Comparison of ENCODE assay signal across 19 cellular contexts in genomic region chr7:100022621-100023020, GRCh38. TPM values are rescaled to one million over a fixed set of nuclear protein-coding genes. Genes with fewer than 3 reads are reported as not detected.
DNase-seq lines count a peak whose midpoint lies in the region; ATAC-seq and TF ChIP-seq lines count a peak whose summit lies in the region.
"Had no signal": no experiment of that assay in that cellular context is flagged by ENCODE, and none has a peak within 500 bp of the region (broad histone marks: within the 10 kb centered on the region; RNA-seq: fewer than 3 reads in every experiment).

No MANE protein-coding gene starts in this region.

- H3K27ac ChIP-seq in VCaP: 0 out of 2 replicates have a peak overlapping the region, but pooled peaks have one; percentile 7
- no peak overlapping the region for H3K27ac ChIP-seq in left lung
- peak overlapping the region; percentile 71 to 100 (median 90) for H3K27ac ChIP-seq in stomach
- H3K27ac ChIP-seq: A549 had no signal

- DNase-seq in NCI-H2029 (lab: John Stamatoyannopoulos, UW) (peak; percentile 18), NCI-H2029 treated with DMSO at 0.1 percent for 48 hours (lab: John Stamatoyannopoulos, UW) (no peak), left lung (peak in 1 of 2 donors; percentile 47), stomach (peak; percentile 84), anterior cingulate cortex (lab: John Stamatoyannopoulos, UW) (no peak), G401 (ENCODE audit: low spot score) (no peak)
- DNase-seq in stimulated activated naive CD4-positive, alpha-beta T cell treated with Interleukin-2 at 50 U/mL for 16 hours (lab: John Stamatoyannopoulos, UW): no peak
- DNase-seq: activated CD4-positive, alpha-beta T cell treated with anti-CD3 and anti-CD28 coated beads, Interleukin-2, amount 10 ng/mL, durations not matched to agents 24 days and 14 days; effector memory CD8-positive, alpha-beta T cell; glutamatergic neuron; MM.1S; NCI-H446; T-helper 17 cell had no signal

- TF ChIP-seq CTCF in VCaP (conservative IDR thresholded peaks at IDR 0.05): no peak
- TF ChIP-seq CTCF in left lung (IDR thresholded peaks at IDR 0.05): no peak
- no peak for TF ChIP-seq CTCF in stomach (IDR thresholded peaks at IDR 0.05)

- peak; percentile 88 for ATAC-seq in left lung
- ATAC-seq: A549; activated T-helper 17 cell treated with anti-CD3 and anti-CD28 coated beads, Interleukin-2, amount 50 U/mL, for 72 hours; effector memory CD8-positive, alpha-beta T cell; Panc1; T-helper 17 cell had no signal

- H3K27me3 ChIP-seq in left lung (no peaks in the 10 kb centered on the region), stomach (no peaks in the 10 kb centered on the region)

- no peak for TF ChIP-seq POLR2A in stomach (IDR thresholded peaks at IDR 0.05)

- intact Hi-C loops in left lung (cut with DNase I): no loop called here
- intact Hi-C loops in stomach (cut with DNase I; ENCODE audit: low total_unique reads): no loop called here

- TF ChIP-seq EP300 in stomach (IDR thresholded peaks at IDR 0.05): no peak

- no peak overlapping the region for H3K4me3 ChIP-seq in left lung
- H3K4me3 ChIP-seq in stomach: no peak overlapping the region
- H3K4me3 ChIP-seq: A549, HAP-1 had no signal

- peaks cover 4 to 55% of the 10 kb centered on the region in 2 donors for H3K36me3 ChIP-seq in left lung
- peaks cover 37 to 75% (median 68%) of the 10 kb centered on the region in 4 donors for H3K36me3 ChIP-seq in stomach

- H3K4me1 ChIP-seq in left lung (peaks cover 2 to 46% of the 10 kb centered on the region in 2 donors), stomach (peaks cover 50 to 77% (median 61%) of the 10 kb centered on the region in 4 donors)

- in situ Hi-C loops in G401 (cut with HindIII; ENCODE audit: low sequenced_read_pairs): no loop called here

- H3K9me3 ChIP-seq in left lung (no peaks in the 10 kb centered on the region), stomach (no peaks in the 10 kb centered on the region)
- H3K9me3 ChIP-seq: A549, HAP-1 had no signal

- 23 to 58% (median 41%) methylated on average over 5 of the region's 5 CpGs for WGBS in stomach, 5 donors

RNA-seq across cellular contexts. Expression of gene ZKSCAN1, which starts 7.2 kb away (rescaled TPM):
- 10 to 100 TPM; 46.7 to 52.0 TPM for total RNA-seq in left lung
- 100 to 1,000 TPM in 1 of 5 donors, 10 to 100 TPM in 4; 49.0 to 153 (median 55.2) TPM for total RNA-seq in stomach
- polyA plus RNA-seq in stomach: 10 to 100 TPM in 2 of 3 donors, 1 to 10 TPM in 1; 9.5 to 13.6 (median 10.0) TPM
- 13.8 and 19.4 TPM in 2 replicates for total RNA-seq in G401 (2014; rRNA removed; shearing (Covaris generic))

RNA-seq across cellular contexts. Expression of gene ZSCAN21, which starts 27.0 kb away (rescaled TPM):
- total RNA-seq in left lung: 10 to 100 TPM in 1 of 2 donors, 1 to 10 TPM in 1; 6.5 to 12.0 TPM
- total RNA-seq in stomach: 10 to 100 TPM in 4 of 5 donors, 1 to 10 TPM in 1; 6.4 to 48.4 (median 14.6) TPM
- 1 to 10 TPM; 5.4 to 7.0 (median 6.8) TPM for polyA plus RNA-seq in stomach
- total RNA-seq in G401 (2014; rRNA removed; shearing (Covaris generic)): 12.2 and 23.1 TPM in 2 replicates

RNA-seq across cellular contexts. Expression of gene AZGP1, which starts 46.8 kb away (rescaled TPM):
- total RNA-seq in left lung: 10 to 100 TPM in 1 of 2 donors, 1 to 10 TPM in 1; 5.0 to 40.3 TPM
- total RNA-seq in stomach: 10 to 100 TPM in 2 of 5 donors, 1 to 10 TPM in 2, not detected in 1; 6.8 to 92.3 (median 32.7) TPM
- 100 to 1,000 TPM; 235 to 461 (median 422) TPM for polyA plus RNA-seq in stomach
- 1.1 TPM in 1 of 2 replicates, not detected in the other for total RNA-seq in G401 (2014; rRNA removed; shearing (Covaris generic))
- total RNA-seq: activated CD4-positive, alpha-beta T cell treated with anti-CD3 and anti-CD28 coated beads, Interleukin-2, amount 10 ng/mL, durations not matched to agents 24 days and 14 days; neural crest cell; T-helper 17 cell had no signal

RNA-seq across cellular contexts. Expression of gene ZNF3, which starts 58.9 kb away (rescaled TPM):
- 10 to 100 TPM; 22.5 to 24.9 TPM for total RNA-seq in left lung
- 10 to 100 TPM; 15.2 to 42.0 (median 37.8) TPM for total RNA-seq in stomach
- polyA plus RNA-seq in stomach: 10 to 100 TPM; 12.4 to 19.6 (median 13.5) TPM
- total RNA-seq in G401 (2014; rRNA removed; shearing (Covaris generic)): 29.9 and 38.7 TPM in 2 replicates

Comparison
In these comparisons a context has a peak if more than half of its experiments do, and no peak if none do; other contexts are left out.
1. DNase-seq: peak in NCI-H2029 (single experiment) and stomach (single experiment); none in NCI-H2029 treated with DMSO at 0.1 percent for 48 hours (single experiment), anterior cingulate cortex (0 of 58), stimulated activated naive CD4-positive, alpha-beta T cell treated with Interleukin-2 at 50 U/mL for 16 hours (single experiment) and G401 (single experiment).
2. H3K27ac ChIP-seq: peak in VCaP (single experiment) and stomach (5 of 5); none in left lung (0 of 2).